Comparison of ENCODE assay signal across 8 cellular contexts in the genomic region with DNA sequence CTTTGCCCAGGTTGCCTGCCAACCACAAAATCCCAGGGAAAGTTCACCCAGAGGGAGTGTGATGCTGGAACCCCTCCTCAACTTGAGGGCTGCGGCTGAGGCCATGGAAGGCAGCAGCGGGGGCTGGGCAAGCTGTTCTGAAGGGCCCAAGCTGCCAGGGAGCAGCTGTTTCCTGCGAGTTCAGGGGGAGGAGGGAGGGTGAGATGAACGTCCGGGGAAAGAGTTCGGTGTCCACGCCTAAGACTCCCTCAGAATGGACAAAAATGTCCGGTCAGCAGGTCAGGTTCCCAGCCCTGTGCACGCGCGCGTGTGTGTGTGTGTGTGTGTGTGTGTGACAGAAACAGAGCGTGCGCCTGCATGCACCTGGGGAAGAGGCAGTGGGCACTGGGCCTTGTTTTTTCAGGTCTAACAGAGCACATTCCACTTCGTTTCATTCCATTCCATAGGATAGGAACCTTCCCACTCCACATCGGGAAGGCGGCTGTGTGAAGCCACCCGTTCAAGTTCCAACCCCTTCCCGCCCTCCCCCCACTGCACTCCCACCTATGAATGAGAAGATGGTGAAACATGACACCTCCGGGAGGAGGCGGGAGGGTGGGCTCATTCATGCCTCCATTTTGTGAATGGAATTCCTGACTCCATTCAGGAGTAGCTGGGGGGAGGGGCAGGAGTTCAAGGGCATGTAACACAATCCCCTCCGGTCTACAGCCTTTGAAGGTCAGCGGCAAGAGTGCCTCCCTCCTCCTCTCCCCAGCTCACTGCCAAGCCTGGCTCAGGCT. TPM values are rescaled to one million over a fixed set of nuclear protein-coding genes. Genes with fewer than 3 reads are reported as not detected.
A peak's percentile ranks its signal among the peaks of the same experiment; 100 is the strongest.
DNase-seq lines count a peak whose midpoint lies in the region; ATAC-seq and TF ChIP-seq lines count a peak whose summit lies in the region.

No MANE protein-coding gene starts in this region.

- H3K36me3 ChIP-seq in ascending aorta (peaks cover under 1 to 19% of the 10 kb centered on the region in 2 donors), iPS-20b (ENCODE audit: insufficient read depth, low read depth, low read length) (peaks cover 66% of the 10 kb centered on the region), testis (ENCODE audit: low read depth, missing control alignments) (no peaks in the 10 kb centered on the region)

- no peak for TF ChIP-seq POLR2A in testis (IDR thresholded peaks at IDR 0.05)

- H3K4me1 ChIP-seq in ascending aorta (peaks cover 0 to 10% of the 10 kb centered on the region in 2 donors), iPS-20b (ENCODE audit: insufficient read depth, low read length) (peaks cover 41% of the 10 kb centered on the region), testis (peaks cover 36% of the 10 kb centered on the region)

- H3K9me3 ChIP-seq in ascending aorta, result no peaks in the 10 kb centered on the region
- no peaks in the 10 kb centered on the region for H3K9me3 ChIP-seq in iPS-20b (ENCODE audit: insufficient read depth, low read depth, low read length)
- no peaks in the 10 kb centered on the region for H3K9me3 ChIP-seq in testis

- intact Hi-C loops in ascending aorta (cut with DNase I), result no loop called here
- intact Hi-C loops in testis (cut with DNase I; ENCODE audit: low total_unique reads), result no loop called here

- DNase-seq in AG04449 (ENCODE audit: low read depth, low spot score) (no peak), NCI-H1105 treated with DMSO at 0.1 percent for 48 hours (lab: John Stamatoyannopoulos, UW) (peak; percentile 91), ascending aorta (ENCODE audit: low spot score in 2 of 2) (peak in 1 of 2 donors; percentile 69), testis (peak; percentile 88), GM13977 (ENCODE audit: low spot score) (no peak)

- in situ Hi-C loops in GM13977 (cut with MboI; ENCODE audit: low pct_unique_long_range_greater_than_20kb, low sequenced_read_pairs, unreplicated experiment), result no loop called here

- TF ChIP-seq CTCF in AG04449 (IDR thresholded peaks at IDR 0.05; ENCODE audit: insufficient read depth, low read length, missing control alignments) (no peak), ascending aorta (IDR thresholded peaks at IDR 0.05) (no peak), testis (IDR thresholded peaks at IDR 0.05) (no peak), GM13977 (IDR thresholded peaks at IDR 0.05; ENCODE audit: extremely low read depth, insufficient read depth, missing control alignments) (no peak)

- 5 to 11% methylated on average over 18 to 23 of the region's 23 CpGs for WGBS in testis, 2 donors

- peak overlapping the region; percentile 91; the same call in 1 of the 2 replicates for H3K9ac ChIP-seq in iPS-20b (ENCODE audit: low read depth, low read length)

- H3K4me3 ChIP-seq in AG04449 (ENCODE audit: low read depth, low read length) (peak overlapping the region; percentile 28), ascending aorta (peak overlapping the region in 1 of 2 donors; percentile 47), iPS-20b (ENCODE audit: low read length) (peak overlapping the region; percentile 70), testis (no peak overlapping the region)

- H3K27me3 ChIP-seq in ascending aorta (no peaks in the 10 kb centered on the region), iPS-20b (ENCODE audit: insufficient read depth, low read length) (no peaks in the 10 kb centered on the region), testis (no peaks in the 10 kb centered on the region)

- H3K27ac ChIP-seq in ascending aorta (peak overlapping the region; percentile 40 to 65), iPS-20b (ENCODE audit: low read length) (peak overlapping the region; percentile 93), testis (peak overlapping the region in 1 of 2 donors; percentile 62)

- CTCF ChIA-PET in AG04449 (lab: Yijun Ruan, JAX), result interaction anchor here (1.6 to 10.8 kb wide), 4 partner anchors 11 to 143 kb away, joined by 5 to 112 read pairs (median 26); partner anchors contain the start of gene DHX8

- ATAC-seq in GM18858 (IDR thresholded peaks at IDR 0.05; ENCODE audit: unreplicated experiment) (no peak), GM21423 (IDR thresholded peaks at IDR 0.05; ENCODE audit: unreplicated experiment) (no peak)

- POLR2A ChIA-PET in AG04449 (lab: Yijun Ruan, JAX), result interaction anchor here (0.7 kb wide), 1 partner anchor 16 kb away, joined by 3 read pairs; the partner anchor contains the start of gene ETV4

RNA-seq across cellular contexts. Expression of gene ETV4, which starts 15.6 kb away (rescaled TPM):
- total RNA-seq in ascending aorta, result not detected
- 1 to 10 TPM; 1.4 to 2.2 TPM for total RNA-seq in testis
- 1.6 TPM for polyA plus RNA-seq in testis (ENCODE audit: insufficient read depth, low read depth, low replicate concordance)

RNA-seq across cellular contexts. Expression of gene DHX8, which starts 46.7 kb away (rescaled TPM):
- total RNA-seq in ascending aorta (50.0 TPM), testis (10 to 100 TPM; 68.0 to 74.3 TPM)
- polyA plus RNA-seq in testis (ENCODE audit: insufficient read depth, low read depth, low replicate concordance), result 63.4 TPM

Comparison
In these comparisons a context has a peak if more than half of its experiments do, and no peak if none do; other contexts are left out.
1. DNase-seq: peak in NCI-H1105 treated with DMSO at 0.1 percent for 48 hours (single experiment) and testis (single experiment); none in AG04449 (single experiment) and GM13977 (single experiment).
2. H3K4me3 ChIP-seq: peak in AG04449 (single experiment) and iPS-20b (single experiment); none in testis (0 of 2).